20 cellular contexts compared by ENCODE assay signal in the genomic region with DNA sequence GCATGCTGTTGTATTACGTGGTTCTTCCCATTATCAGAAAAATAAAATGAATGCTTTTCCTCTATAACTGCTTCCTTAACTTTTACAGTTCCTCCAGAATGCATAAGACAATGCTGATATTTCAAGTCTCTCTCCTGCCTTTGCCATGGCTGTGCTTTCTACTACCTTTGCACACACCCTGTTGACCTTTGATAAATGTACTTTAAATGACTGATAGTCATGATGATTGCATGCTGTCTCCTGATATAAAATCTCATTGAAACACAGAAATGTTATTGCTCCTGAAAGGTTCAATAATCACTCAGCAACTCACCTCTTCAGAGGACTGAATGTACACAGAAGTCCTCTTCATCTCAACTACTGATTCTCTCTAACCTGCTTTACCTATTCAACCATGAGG. TPM values are rescaled to one million over a fixed set of nuclear protein-coding genes. Genes with fewer than 3 reads are reported as not detected.
"Had no signal": no experiment of that assay in that cellular context is flagged by ENCODE, and none has a peak within 500 bp of the region (broad histone marks: within the 10 kb centered on the region; RNA-seq: fewer than 3 reads in every experiment).

A gene with protein sequence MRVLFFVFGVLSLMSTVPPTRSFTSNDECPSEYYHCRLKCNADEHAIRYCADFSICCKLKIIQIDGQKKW (plus strand): TSS at position 395 of the 400 bp plus-strand sequence. CDS start 0 bp downstream, at position 395.

RNA-seq across cellular contexts. Expression of the gene that starts here (rescaled TPM):
- total RNA-seq: activated naive CD4-positive, alpha-beta T cell treated with anti-CD3 and anti-CD28 coated beads for 36 hours; activated naive CD4-positive, alpha-beta T cell treated with anti-CD3 and anti-CD28 coated beads, Interleukin-2, amount 50 U/mL, for 72 hours; activated naive CD8-positive, alpha-beta T cell treated with anti-CD3 and anti-CD28 coated beads for 36 hours; activated naive CD8-positive, alpha-beta T cell treated with anti-CD3 and anti-CD28 coated beads, Interleukin-2, amount 10 ng/mL, durations not matched to agents 7 days and 5 days; activated T-cell treated with anti-CD3 and anti-CD28 coated beads, Interleukin-2, amount 50 U/mL, for 4 hours; activated T-cell treated with anti-CD3 and anti-CD28 coated beads, Interleukin-2, amount 50 U/mL, for 72 hours; activated T-helper 1 cell treated with anti-CD3 and anti-CD28 coated beads, Interleukin-12 subunit alpha, Interleukin-12 subunit beta, Interleukin-2, Interleukin-4 antibody, amounts not matched to agents 30 ng/mL and 10 ng/mL and 1 ng/mL, durations not matched to agents 14 hours and 24 hours and 36 hours; activated T-helper 17 cell treated with anti-CD3 and anti-CD28 coated beads, Interleukin-2, amount 50 U/mL, for 72 hours; activated T-helper 2 cell treated with anti-CD3 and anti-CD28 coated beads, Interferon-gamma antibody, Interleukin-2, Interleukin-4, amounts not matched to agents 10 μg/mL and 5 μg/mL and 100 μg/mL, durations not matched to agents 14 hours and 24 hours and 36 hours; adrenal gland; aorta; ascending aorta; astrocyte; body of pancreas; breast epithelium; bronchial epithelial cell; cardiac muscle cell; cardiac septum; cerebellum had no signal
- polyA plus RNA-seq: adipose tissue, adrenal gland, aorta, cardiac muscle cell had no signal
